1 cellular context compared by ENCODE assay signal in genomic region chr3:193592841-193593665, GRCh38.
TF ChIP-seq lines count a peak whose summit lies in the region.

TSS of gene OPA1 (plus strand) at chr3:193593208. CDS start at chr3:193593378, 170 bp downstream.

TF ChIP-seq in HepG2, 621 proteins besides CTCF, POLR2A, EP300 and RAD21 (continued from another document and continues in another):
- TF ChIP-seq PRDM15 (CRISPR knock-in tag; IDR thresholded peaks at IDR 0.05) (peak; percentile 68; the same call in 1 of the 2 replicates), CSRNP2 (CRISPR knock-in tag; conservative IDR thresholded peaks at IDR 0.05; ENCODE audit: low read depth) (no peak), ADNP (CRISPR knock-in tag; IDR thresholded peaks at IDR 0.05) (no peak), ZMYM4 (CRISPR knock-in tag; IDR thresholded peaks at IDR 0.05) (peak; percentile 100), SIN3A (IDR thresholded peaks at IDR 0.05; ENCODE audit: borderline replicate concordance, low read depth, low read length) (peak; percentile 94; the same call in 1 of the 2 replicates), ZNF446 (CRISPR knock-in tag; IDR thresholded peaks at IDR 0.05) (peak; percentile 67; the same call in 1 of the 2 replicates), ZNF44 (CRISPR knock-in tag; IDR thresholded peaks at IDR 0.05) (peak; percentile 89; the same call in 1 of the 2 replicates), MLXIP (CRISPR knock-in tag; IDR thresholded peaks at IDR 0.05; ENCODE audit: borderline replicate concordance) (no peak), ZNF367 (CRISPR knock-in tag; IDR thresholded peaks at IDR 0.05; ENCODE audit: borderline replicate concordance) (no peak), MEIS1 (CRISPR knock-in tag; IDR thresholded peaks at IDR 0.05; ENCODE audit: borderline replicate concordance) (peak; percentile 36; the same call in 1 of the 2 replicates), ZNF281 (CRISPR knock-in tag; IDR thresholded peaks at IDR 0.05; ENCODE audit: borderline replicate concordance) (no peak), NR3C1 (CRISPR knock-in tag; IDR thresholded peaks at IDR 0.05) (no peak), FOXJ3 (CRISPR knock-in tag; IDR thresholded peaks at IDR 0.05; ENCODE audit: borderline replicate concordance) (peak; percentile 89; the same call in 1 of the 2 replicates), RERE (CRISPR knock-in tag; IDR thresholded peaks at IDR 0.05; ENCODE audit: low read depth) (peak; percentile 65), RFXAP (CRISPR knock-in tag; IDR thresholded peaks at IDR 0.05; ENCODE audit: borderline replicate concordance) (peak; percentile 96), KDM2A (CRISPR knock-in tag; IDR thresholded peaks at IDR 0.05; ENCODE audit: borderline replicate concordance, low read depth) (peak; percentile 98), ZNF644 (CRISPR knock-in tag; IDR thresholded peaks at IDR 0.05; ENCODE audit: low read depth) (peak; percentile 67; the same call in 1 of the 2 replicates), ESRRA (CRISPR knock-in tag; IDR thresholded peaks at IDR 0.05; ENCODE audit: low read depth) (peak; percentile 91), ZNF230 (CRISPR knock-in tag; IDR thresholded peaks at IDR 0.05) (peak; percentile 62; the same call in 1 of the 2 replicates), ZBTB37 (CRISPR knock-in tag; IDR thresholded peaks at IDR 0.05) (no peak), ZNF253 (CRISPR knock-in tag; IDR thresholded peaks at IDR 0.05; ENCODE audit: borderline replicate concordance) (peak; percentile 80), REL (CRISPR knock-in tag; conservative IDR thresholded peaks at IDR 0.05) (no peak; the same call in 1 of the 2 replicates), NR2F1 (CRISPR knock-in tag; IDR thresholded peaks at IDR 0.05) (peak; percentile 40 to 49; a peak in 2 of 4 replicates), ZNF260 (CRISPR knock-in tag; IDR thresholded peaks at IDR 0.05; ENCODE audit: borderline replicate concordance, low read depth) (no peak), THYN1 (CRISPR knock-in tag; IDR thresholded peaks at IDR 0.05; ENCODE audit: borderline replicate concordance, low read depth) (no peak), RAD51 (IDR thresholded peaks at IDR 0.05; ENCODE audit: borderline replicate concordance) (no peak), ZHX1 (CRISPR knock-in tag; IDR thresholded peaks at IDR 0.05; ENCODE audit: low read depth) (peak; percentile 83), ZNF652 (CRISPR knock-in tag; IDR thresholded peaks at IDR 0.05; ENCODE audit: borderline replicate concordance, low read depth) (peak; percentile 84), ZFP37 (CRISPR knock-in tag; IDR thresholded peaks at IDR 0.05; ENCODE audit: borderline replicate concordance) (no peak), ZNF276 (CRISPR knock-in tag; IDR thresholded peaks at IDR 0.05; ENCODE audit: low read depth) (no peak)
